ENCODE assay signal across 1 cellular context in genomic region chr9:124809741-124810500, GRCh38.
TF ChIP-seq lines count a peak whose summit lies in the region.

No MANE protein-coding gene starts in this region.

TF ChIP-seq in HEK293, 187 proteins besides CTCF, POLR2A, EP300 and RAD21 (continued from another document):
- TF ChIP-seq AEBP2 (tag by site-specific recombination; IDR thresholded peaks at IDR 0.05; ENCODE audit: borderline replicate concordance) (no peak), INSM2 (tag by site-specific recombination; IDR thresholded peaks at IDR 0.05) (no peak), ZBTB20 (tag by site-specific recombination; IDR thresholded peaks at IDR 0.05) (no peak)
